ENCODE assay signal across 19 cellular contexts in genomic region chr11:9797300-9797699, GRCh38.
DNase-seq lines count a peak whose midpoint lies in the region; ATAC-seq and TF ChIP-seq lines count a peak whose summit lies in the region.
"Had no signal": no experiment of that assay in that cellular context is flagged by ENCODE, and none has a peak within 500 bp of the region (broad histone marks: within the 10 kb centered on the region; RNA-seq: fewer than 3 reads in every experiment).

No MANE protein-coding gene starts in this region.

- TF ChIP-seq CTCF in GM23338 (conservative IDR thresholded peaks at IDR 0.05; ENCODE audit: low read depth in 2 of 2) = no peak
- no peak for TF ChIP-seq CTCF in NB4 (IDR thresholded peaks at IDR 0.05; ENCODE audit: low read depth, low read length)
- TF ChIP-seq CTCF in fibroblast of pulmonary artery (IDR thresholded peaks at IDR 0.05; ENCODE audit: low read length, missing control alignments) = no peak
- TF ChIP-seq CTCF in thoracic aorta (IDR thresholded peaks at IDR 0.05) = no peak
- no peak for TF ChIP-seq CTCF in OCI-LY7 (conservative IDR thresholded peaks at IDR 0.05; ENCODE audit: low read length)

- H3K9me2 ChIP-seq in GM23338 (ENCODE audit: insufficient read depth) (no peaks in the 10 kb centered on the region; the same call in 1 of the 2 replicates), OCI-LY7 (ENCODE audit: insufficient read depth, low read length) (no peaks in the 10 kb centered on the region)
- H3K9me2 ChIP-seq: SK-N-SH had no signal

- H3F3A ChIP-seq in GM23338 (replicated peaks; ENCODE audit: low read depth) = no peaks in the 10 kb centered on the region

- H3K4me1 Mint-ChIP-seq in GM23338 = peaks cover 11% of the 10 kb centered on the region
- H3K4me1 Mint-ChIP-seq in activated naive CD4-positive, alpha-beta T cell treated with anti-CD3 and anti-CD28 coated beads, Interleukin-2, amount 10 ng/mL, durations not matched to agents 7 days and 5 days = no peaks in the 10 kb centered on the region

- no peak for ATAC-seq in GM23338
- ATAC-seq in thoracic aorta (ENCODE audit: insufficient number of reproducible peaks, low FRiP score, low read depth) = no peak
- ATAC-seq: CD8-positive, alpha-beta T cell had no signal

- no peaks in the 10 kb centered on the region for H3K9me3 Mint-ChIP-seq in GM23338
- no peaks in the 10 kb centered on the region for H3K9me3 Mint-ChIP-seq in activated naive CD4-positive, alpha-beta T cell treated with anti-CD3 and anti-CD28 coated beads, Interleukin-2, amount 10 ng/mL, durations not matched to agents 7 days and 5 days
- H3K9me3 Mint-ChIP-seq: CD8-positive, alpha-beta T cell had no signal

- CTCF ChIA-PET in OCI-LY7 (lab: Charles Lee; ENCODE audit: unreplicated experiment) = no interaction called here
- CTCF ChIA-PET in activated naive CD4-positive, alpha-beta T cell treated with anti-CD3 and anti-CD28 coated beads, Interleukin-2, amount 10 ng/mL, durations not matched to agents 7 days and 5 days (lab: Charles Lee) = interaction anchor here (1.5 kb wide), 2 partner anchors 172 to 510 kb away, joined by 3 to 4 read pairs; no protein-coding TSS in a partner anchor

- H3K4me2 ChIP-seq in GM23338 (no peak overlapping the region), OCI-LY7 (ENCODE audit: low read length) (no peak overlapping the region)
- H3K4me2 ChIP-seq: PC-9, SK-N-SH had no signal

- H3K9me3 ChIP-seq in thoracic aorta (no peaks in the 10 kb centered on the region), OCI-LY7 (ENCODE audit: low read length) (no peaks in the 10 kb centered on the region)
- H3K9me3 ChIP-seq: SK-N-SH had no signal

- POLR2A ChIA-PET in OCI-LY7 (lab: Charles Lee) = interaction anchor here (2.0 kb wide), 1 partner anchor 9 kb away, joined by 8 read pairs; no protein-coding TSS in a partner anchor

- no peaks in the 10 kb centered on the region for H4K20me1 ChIP-seq in GM23338 (replicated peaks; ENCODE audit: insufficient read depth)
- H4K20me1 ChIP-seq in OCI-LY7 (ENCODE audit: insufficient read depth, low read length) = no peaks in the 10 kb centered on the region

- intact Hi-C loops in OCI-LY7 (cut with micrococcal nuclease; ENCODE audit: unreplicated experiment) = no loop called here

- no peak overlapping the region for H3K4me3 ChIP-seq in GM23338
- no peak overlapping the region for H3K4me3 ChIP-seq in NB4 (ENCODE audit: low read depth, low read length)
- H3K4me3 ChIP-seq in fibroblast of pulmonary artery (replicated peaks; ENCODE audit: low read depth, low read length) = no peak overlapping the region
- H3K4me3 ChIP-seq in thoracic aorta = no peak overlapping the region
- no peak overlapping the region for H3K4me3 ChIP-seq in OCI-LY7 (ENCODE audit: low read depth, low read length, poor library complexity, severe bottlenecking)
- H3K4me3 ChIP-seq: PC-9 had no signal

- no peaks in the 10 kb centered on the region for H3K36me3 ChIP-seq in GM23338 (ENCODE audit: insufficient read depth)
- no peaks in the 10 kb centered on the region for H3K36me3 ChIP-seq in thoracic aorta
- no peaks in the 10 kb centered on the region for H3K36me3 ChIP-seq in OCI-LY7 (ENCODE audit: insufficient read depth, low read length)

- no peak for DNase-seq in GM23338 (ENCODE audit: low spot score)
- DNase-seq in NB4 (ENCODE audit: low read depth) = peak; percentile 40
- DNase-seq in fibroblast of pulmonary artery (ENCODE audit: low read depth) = peak; percentile 19
- no peak for DNase-seq in thoracic aorta (ENCODE audit: low spot score)
- DNase-seq in OCI-LY7 (ENCODE audit: low spot score) = no peak
- DNase-seq in activated naive CD4-positive, alpha-beta T cell treated with anti-CD3 and anti-CD28 coated beads, Interleukin-2, amount 10 ng/mL, durations not matched to agents 7 days and 5 days = no peak
- DNase-seq in stimulated activated CD4-positive, alpha-beta T cell treated with anti-CD3 and anti-CD28 coated beads, Interleukin-4, amount 100 ng/mL, for 4 hours = no peak
- DNase-seq: C1 segment of cervical spinal cord; CD8-positive, alpha-beta T cell; DND-41; KBM-7; MM.1S; NCI-H1694; NCI-H2081; NCI-H2171; NCI-H524 treated with DMSO at 0.1 percent for 48 hours; PC-9; SIG-M5; SK-N-SH had no signal

- H3K4me3 Mint-ChIP-seq in GM23338 = no peak overlapping the region
- no peak overlapping the region for H3K4me3 Mint-ChIP-seq in activated naive CD4-positive, alpha-beta T cell treated with anti-CD3 and anti-CD28 coated beads, Interleukin-2, amount 10 ng/mL, durations not matched to agents 7 days and 5 days
- H3K4me3 Mint-ChIP-seq: CD8-positive, alpha-beta T cell had no signal

- peaks cover 7% of the 10 kb centered on the region; the same call in 1 of the 3 replicates for H3K36me3 Mint-ChIP-seq in GM23338 (ENCODE audit: low read depth)
- H3K36me3 Mint-ChIP-seq in activated naive CD4-positive, alpha-beta T cell treated with anti-CD3 and anti-CD28 coated beads, Interleukin-2, amount 10 ng/mL, durations not matched to agents 7 days and 5 days = no peaks in the 10 kb centered on the region
- H3K36me3 Mint-ChIP-seq: CD8-positive, alpha-beta T cell had no signal

- no peak for TF ChIP-seq POLR2A in NB4 (IDR thresholded peaks at IDR 0.05; ENCODE audit: extremely low read depth, insufficient read length)

- H3K79me2 ChIP-seq in GM23338 (replicated peaks; ENCODE audit: insufficient read depth) (no peaks in the 10 kb centered on the region), OCI-LY7 (ENCODE audit: insufficient read depth, low read depth, low read length) (no peaks in the 10 kb centered on the region)

- H3K27me3 ChIP-seq in GM23338 (ENCODE audit: insufficient read depth) = no peaks in the 10 kb centered on the region
- H3K27me3 ChIP-seq in thoracic aorta (replicated peaks; ENCODE audit: insufficient read depth) = no peaks in the 10 kb centered on the region

- H3K27ac ChIP-seq in GM23338 (ENCODE audit: low read depth) (no peak overlapping the region), thoracic aorta (peak overlapping the region; percentile 46 to 78), OCI-LY7 (ENCODE audit: low read depth, low read length, poor library complexity, severe bottlenecking) (no peak overlapping the region)
- H3K27ac ChIP-seq: PC-9 had no signal

- H2AFZ ChIP-seq in GM23338 (no peak overlapping the region), OCI-LY7 (ENCODE audit: low read length) (no peak overlapping the region)
- H2AFZ ChIP-seq: PC-9 had no signal

- 0 out of 2 replicates have a peak overlapping the region, but pooled peaks have one; percentile 36 for H3K27ac Mint-ChIP-seq in GM23338
- no peak overlapping the region for H3K27ac Mint-ChIP-seq in activated naive CD4-positive, alpha-beta T cell treated with anti-CD3 and anti-CD28 coated beads, Interleukin-2, amount 10 ng/mL, durations not matched to agents 7 days and 5 days
- H3K27ac Mint-ChIP-seq: CD8-positive, alpha-beta T cell had no signal

- no peaks in the 10 kb centered on the region for H3K27me3 Mint-ChIP-seq in GM23338 (ENCODE audit: insufficient read depth, low read depth, poor library complexity)
- no peaks in the 10 kb centered on the region for H3K27me3 Mint-ChIP-seq in activated naive CD4-positive, alpha-beta T cell treated with anti-CD3 and anti-CD28 coated beads, Interleukin-2, amount 10 ng/mL, durations not matched to agents 7 days and 5 days

- H3K4me1 ChIP-seq in GM23338 (ENCODE audit: insufficient read depth) (peaks cover 10% of the 10 kb centered on the region), thoracic aorta (ENCODE audit: control insufficient read depth in 1 of 2, low read depth in 2 of 2) (peaks cover 15 to 60% of the 10 kb centered on the region in 2 donors), OCI-LY7 (ENCODE audit: insufficient read depth, low read length, poor library complexity, severe bottlenecking) (peaks cover 9% of the 10 kb centered on the region)

- BruUV-seq in OCI-LY7 (replicated peaks; lab: Mats Ljungman, UMichigan) = no TSS peak

TF ChIP-seq in GM23338, 12 proteins besides CTCF, POLR2A, EP300 and RAD21 (continues in another document):
- TF ChIP-seq EZH2 (IDR thresholded peaks at IDR 0.05; ENCODE audit: low read depth, unreplicated experiment) (no peak), CREB1 (CRISPR knock-in tag; IDR thresholded peaks at IDR 0.05; ENCODE audit: low read depth) (no peak)

Comparison
In these comparisons a context has a peak if more than half of its experiments do, and no peak if none do; other contexts are left out.
1. DNase-seq: peak in NB4 (single experiment) and fibroblast of pulmonary artery (single experiment); none in GM23338 (single experiment), thoracic aorta (single experiment), OCI-LY7 (single experiment), activated naive CD4-positive, alpha-beta T cell treated with anti-CD3 and anti-CD28 coated beads, Interleukin-2, amount 10 ng/mL, durations not matched to agents 7 days and 5 days (single experiment) and stimulated activated CD4-positive, alpha-beta T cell treated with anti-CD3 and anti-CD28 coated beads, Interleukin-4, amount 100 ng/mL, for 4 hours (0 of 2).
2. H3K27ac ChIP-seq: peak in thoracic aorta (2 of 2); none in GM23338 (single experiment) and OCI-LY7 (single experiment).